ENCODE assay signal across 6 cellular contexts in the genomic region with DNA sequence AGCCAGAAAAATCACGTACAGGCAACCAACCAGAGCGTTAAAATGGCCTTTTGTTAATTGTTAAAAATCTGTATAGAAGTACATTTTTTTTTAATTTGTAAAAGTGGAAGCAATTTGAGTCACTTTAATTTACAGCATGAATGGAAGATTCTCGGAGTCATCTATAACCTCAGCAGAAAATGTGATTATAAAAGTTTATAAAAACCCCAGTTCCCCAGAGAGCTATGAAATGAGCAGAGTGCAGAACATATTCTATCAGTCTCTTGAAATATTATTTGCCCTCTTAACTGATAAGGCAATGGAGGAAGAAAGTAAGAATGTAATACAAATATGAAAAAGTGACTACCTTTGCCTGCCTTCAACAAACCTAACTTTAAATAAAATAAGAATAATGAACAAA.
DNase-seq lines count a peak whose midpoint lies in the region; TF ChIP-seq lines count a peak whose summit lies in the region.
"Not testable (repeated sequence)": the region's sequence is repeated elsewhere in the genome, so short reads cannot be mapped to it uniquely, and the experiment has no call there.

No MANE protein-coding gene starts in this region.

- DNase-seq in A673 (ENCODE audit: low spot score) (peak; percentile 47), SK-N-MC (ENCODE audit: low read depth, low spot score) (peak; percentile 66), fibroblast of mammary gland (ENCODE audit: low read depth) (peak; percentile 13), left kidney (ENCODE audit: low read depth, low spot score) (peak; percentile 1)
- not testable (repeated sequence) for DNase-seq in chondrocyte (ENCODE audit: low spot score); smooth muscle cell (lab: John Stamatoyannopoulos, UW; ENCODE audit: unreplicated experiment)

- H3K4me1 ChIP-seq in A673 (ENCODE audit: insufficient read depth, low read length, poor library complexity, severe bottlenecking); smooth muscle cell (ENCODE audit: low read depth): not testable (repeated sequence)

- H3K27ac Mint-ChIP-seq in chondrocyte (ENCODE audit: unreplicated experiment), result peak overlapping the region; percentile 71

- H3K4me1 Mint-ChIP-seq in chondrocyte (ENCODE audit: low read depth), result peaks cover 11% of the 10 kb centered on the region

- not testable (repeated sequence) for H2AFZ ChIP-seq in smooth muscle cell (ENCODE audit: low read depth)

- intact Hi-C loops in A673 (cut with micrococcal nuclease; ENCODE audit: unreplicated experiment), result not testable (repeated sequence)

- H3K4me3 Mint-ChIP-seq in chondrocyte (ENCODE audit: unreplicated experiment), result not testable (repeated sequence)

- CTCF ChIA-PET in A673 (lab: Charles Lee), result not testable (repeated sequence)

- not testable (repeated sequence) for H3K27me3 Mint-ChIP-seq in chondrocyte (ENCODE audit: low read depth)

- WGBS in smooth muscle cell (ENCODE audit: low lambda C conversion rate), result 67% methylated on average over 1 of the region's 3 CpGs

- H3K36me3 Mint-ChIP-seq in chondrocyte (ENCODE audit: low read depth), result not testable (repeated sequence)

- H3K27me3 ChIP-seq in A673 (replicated peaks; ENCODE audit: insufficient read depth, low read depth, low read length, poor library complexity); smooth muscle cell (ENCODE audit: low read depth): not testable (repeated sequence)

- not testable (repeated sequence) for H3K79me2 ChIP-seq in smooth muscle cell (ENCODE audit: low read depth)

- not testable (repeated sequence) for H3K9ac ChIP-seq in SK-N-MC (ENCODE audit: insufficient read length); smooth muscle cell (ENCODE audit: low read depth)

- not testable (repeated sequence) for H3K36me3 ChIP-seq in A673 (ENCODE audit: insufficient read depth, low read length, poor library complexity, severe bottlenecking); SK-N-MC (ENCODE audit: insufficient read depth, low read length); smooth muscle cell (ENCODE audit: low read depth)

- TF ChIP-seq CTCF in A673 (conservative IDR thresholded peaks at IDR 0.05; ENCODE audit: low read depth, low read length); chondrocyte (IDR thresholded peaks at IDR 0.05); fibroblast of mammary gland (conservative IDR thresholded peaks at IDR 0.05; ENCODE audit: control insufficient read depth, insufficient read depth, low read depth, low read length); smooth muscle cell (IDR thresholded peaks at IDR 0.05; ENCODE audit: borderline replicate concordance, insufficient read depth, poor library complexity, severe bottlenecking): not testable (repeated sequence)

- not testable (repeated sequence) for BruUV-seq in A673 (replicated peaks; lab: Mats Ljungman, UMichigan)

- H3K9me3 ChIP-seq in A673 (ENCODE audit: low read depth, low read length, poor library complexity, severe bottlenecking); SK-N-MC (ENCODE audit: low read depth, low read length); smooth muscle cell (replicated peaks; ENCODE audit: low read depth): not testable (repeated sequence)

- H3K4me3 ChIP-seq in A673 (ENCODE audit: low read depth, low read length, poor library complexity, severe bottlenecking); fibroblast of mammary gland (ENCODE audit: control insufficient read depth, low read depth, low read length); smooth muscle cell: not testable (repeated sequence)
- H3K4me3 ChIP-seq in SK-N-MC, result peak overlapping the region; percentile 36; the same call in 1 of the 2 replicates

- H3K4me2 ChIP-seq in smooth muscle cell, result peak overlapping the region; percentile 35

- H4K20me1 ChIP-seq in smooth muscle cell (ENCODE audit: low read depth), result not testable (repeated sequence)

- POLR2A ChIA-PET in A673 (lab: Charles Lee; ENCODE audit: low non-redundant PET), result not testable (repeated sequence)

- H3F3A ChIP-seq in smooth muscle cell (ENCODE audit: low read depth), result not testable (repeated sequence)

- H3K9me3 Mint-ChIP-seq in chondrocyte (ENCODE audit: low read depth), result not testable (repeated sequence)

- not testable (repeated sequence) for H3K27ac ChIP-seq in A673 (ENCODE audit: low read depth, low read length, poor library complexity, severe bottlenecking); SK-N-MC
- H3K27ac ChIP-seq in smooth muscle cell (ENCODE audit: low read depth), result peak overlapping the region; percentile 57
